8 cellular contexts compared by ENCODE assay signal in genomic region chr1:206205569-206205968, GRCh38. TPM values are rescaled to one million over a fixed set of nuclear protein-coding genes. Genes with fewer than 3 reads are reported as not detected.
A peak's percentile ranks its signal among the peaks of the same experiment; 100 is the strongest.
DNase-seq lines count a peak whose midpoint lies in the region; ATAC-seq and TF ChIP-seq lines count a peak whose summit lies in the region.
"Not testable (repeated sequence)": the region's sequence is repeated elsewhere in the genome, so short reads cannot be mapped to it uniquely, and the experiment has no call there.

No MANE protein-coding gene starts in this region.

- not testable (repeated sequence) for H3K4me1 ChIP-seq in Caco-2; PC-9 (replicated peaks; ENCODE audit: insufficient read depth); gastroesophageal sphincter; lower lobe of right lung; sigmoid colon; upper lobe of left lung

- not testable (repeated sequence) for BruUV-seq in Caco-2 (replicated peaks; lab: Mats Ljungman, UMichigan); PC-9 (replicated peaks; lab: Mats Ljungman, UMichigan)

- not testable (repeated sequence) for H3K27me3 ChIP-seq in Caco-2 (replicated peaks; ENCODE audit: control insufficient read depth, insufficient read depth, low read length); PC-9 (ENCODE audit: insufficient read depth, low read depth); gastroesophageal sphincter; lower lobe of right lung (ENCODE audit: low read depth); sigmoid colon; upper lobe of left lung

- TF ChIP-seq EP300 in gastroesophageal sphincter (IDR thresholded peaks at IDR 0.05); sigmoid colon (IDR thresholded peaks at IDR 0.05); upper lobe of left lung (IDR thresholded peaks at IDR 0.05): not testable (repeated sequence)

- H3K27ac ChIP-seq in PC-9, lower lobe of right lung: not testable (repeated sequence)
- H3K27ac ChIP-seq in gastroesophageal sphincter, result peak overlapping the region in 2 of 4 donors; percentile 10 to 46
- H3K27ac ChIP-seq in sigmoid colon, result peak overlapping the region in 1 of 4 donors; percentile 51
- H3K27ac ChIP-seq in upper lobe of left lung, result peak overlapping the region in 2 of 4 donors; percentile 43 to 44

- not testable (repeated sequence) for H4K20me1 ChIP-seq in PC-9 (ENCODE audit: insufficient read depth)

- not testable (repeated sequence) for ATAC-seq in gastroesophageal sphincter, lower lobe of right lung
- peak in 1 of 2 donors; percentile 0 for ATAC-seq in upper lobe of left lung (ENCODE audit: low FRiP score in 2 of 2)

- H3K36me3 Mint-ChIP-seq in Caco-2 (ENCODE audit: insufficient read depth, unreplicated experiment); brain: not testable (repeated sequence)

- peak overlapping the region; percentile 53 for H3K4me3 Mint-ChIP-seq in Caco-2 (ENCODE audit: unreplicated experiment)
- peak overlapping the region in 3 of 5 experiments; percentile 76 to 85 (median 84) for H3K4me3 Mint-ChIP-seq in brain

- POLR2A ChIA-PET in Caco-2 (lab: Charles Lee); PC-9 (lab: Charles Lee; ENCODE audit: unreplicated experiment): not testable (repeated sequence)

- not testable (repeated sequence) for TF ChIP-seq POLR2A in gastroesophageal sphincter (IDR thresholded peaks at IDR 0.05); sigmoid colon (IDR thresholded peaks at IDR 0.05); upper lobe of left lung (IDR thresholded peaks at IDR 0.05)

- not testable (repeated sequence) for H3K79me2 ChIP-seq in PC-9 (ENCODE audit: low read depth)

- H3K4me2 ChIP-seq in PC-9, result peak overlapping the region; percentile 66

- H3K27me3 Mint-ChIP-seq in Caco-2 (ENCODE audit: insufficient read depth, unreplicated experiment); brain: not testable (repeated sequence)

- not testable (repeated sequence) for H3F3A ChIP-seq in PC-9 (ENCODE audit: insufficient read depth, low read depth)

- no CpG with 5 or more reads among the region's 31 CpGs for WGBS in gastroesophageal sphincter (ENCODE audit: low coverage in 1 of 2), 2 donors
- WGBS in sigmoid colon, 2 donors, result 1 to 2% methylated on average over 19 to 20 of the region's 31 CpGs
- WGBS in upper lobe of left lung, 2 donors, result no CpG with 5 or more reads among the region's 31 CpGs

- TF ChIP-seq CTCF in Caco-2 (IDR thresholded peaks at IDR 0.05; ENCODE audit: insufficient read depth in 1 of 2, low read depth in 1 of 2, low read length in 1 of 2, severe bottlenecking in 1 of 2, unreplicated experiment in 1 of 2); PC-9 (conservative IDR thresholded peaks at IDR 0.05); brain (conservative IDR thresholded peaks at IDR 0.05); gastroesophageal sphincter (IDR thresholded peaks at IDR 0.05); lower lobe of right lung (IDR thresholded peaks at IDR 0.05); sigmoid colon (IDR thresholded peaks at IDR 0.05); upper lobe of left lung (IDR thresholded peaks at IDR 0.05): not testable (repeated sequence)

- H3K9me3 ChIP-seq in Caco-2; PC-9 (ENCODE audit: insufficient read depth, low read depth); gastroesophageal sphincter; lower lobe of right lung; sigmoid colon; upper lobe of left lung: not testable (repeated sequence)

- not testable (repeated sequence) for H2AFZ ChIP-seq in PC-9

- not testable (repeated sequence) for H3K9me3 Mint-ChIP-seq in Caco-2 (ENCODE audit: unreplicated experiment); brain

- peak in 1 of 2 experiments; percentile 9 for DNase-seq in Caco-2
- DNase-seq in PC-9, lower lobe of right lung, sigmoid colon: not testable (repeated sequence)
- peak; percentile 54 for DNase-seq in activated CD8-positive, alpha-beta memory T cell treated with anti-CD3 and anti-CD28 coated beads, Interleukin-2, amount 50 U/mL, for 48 hours
- peak; percentile 20 to 86 for DNase-seq in upper lobe of left lung

- CTCF ChIA-PET in Caco-2 (lab: Charles Lee); PC-9 (lab: Charles Lee): not testable (repeated sequence)

- H3K27ac Mint-ChIP-seq in Caco-2 (ENCODE audit: unreplicated experiment); brain: not testable (repeated sequence)

- intact Hi-C loops in Caco-2 (cut with micrococcal nuclease; ENCODE audit: unreplicated experiment); PC-9 (cut with micrococcal nuclease; ENCODE audit: unreplicated experiment); lower lobe of right lung (cut with DNase I); sigmoid colon (cut with DNase I): not testable (repeated sequence)

- not testable (repeated sequence) for H3K4me1 Mint-ChIP-seq in Caco-2 (ENCODE audit: low read depth, unreplicated experiment); brain

- not testable (repeated sequence) for H3K36me3 ChIP-seq in Caco-2 (ENCODE audit: control insufficient read depth, insufficient read depth, low read length); PC-9 (ENCODE audit: low read depth); gastroesophageal sphincter; lower lobe of right lung; sigmoid colon; upper lobe of left lung

- H3K9me2 ChIP-seq in PC-9 (ENCODE audit: insufficient read depth), result not testable (repeated sequence)

- H3K4me3 ChIP-seq in Caco-2 (ENCODE audit: low read depth, low read length) (peak overlapping the region; percentile 19; the same call in 1 of the 2 replicates), PC-9 (peak overlapping the region; percentile 49; the same call in 1 of the 2 replicates), gastroesophageal sphincter (peak overlapping the region; percentile 37 to 43), lower lobe of right lung (peak overlapping the region; percentile 41), sigmoid colon (peak overlapping the region; percentile 19 to 40 (median 30)), upper lobe of left lung (peak overlapping the region in 3 of 4 donors; percentile 31 to 41 (median 36))

RNA-seq across cellular contexts. Expression of gene SRGAP2, which starts 2.2 kb away (rescaled TPM):
- total RNA-seq in Caco-2 (2022) (23.7 and 29.1 TPM in 2 replicates), PC-9 (2021) (130 and 135 TPM in 2 replicates), gastroesophageal sphincter (10 to 100 TPM; 19.1 to 55.8 (median 43.5) TPM), lower lobe of right lung (70.2 TPM), sigmoid colon (10 to 100 TPM; 27.8 to 60.4 (median 32.5) TPM), upper lobe of left lung (100 to 1,000 TPM in 2 of 6 donors, 10 to 100 TPM in 4; 43.8 to 111 (median 66.2) TPM)
- polyA plus RNA-seq in brain (ENCODE audit: insufficient read depth, low read depth, low replicate concordance) (47.6 TPM), sigmoid colon (10 to 100 TPM in 1 of 3 donors, 1 to 10 TPM in 2; 1.6 to 17.0 (median 3.6) TPM)

RNA-seq across cellular contexts. Expression of gene FAM72A, which starts 2.9 kb away (rescaled TPM):
- total RNA-seq in Caco-2 (2022), result 12.1 and 12.3 TPM in 2 replicates
- 13.2 and 20.0 TPM in 2 replicates for total RNA-seq in PC-9 (2021)
- 10.6 TPM for polyA plus RNA-seq in brain (ENCODE audit: insufficient read depth, low read depth, low replicate concordance)
- total RNA-seq in gastroesophageal sphincter, result 1 to 10 TPM; 1.1 to 3.1 (median 2.6) TPM
- total RNA-seq in lower lobe of right lung, result 5.2 TPM
- under 1 TPM in 3 of 4 donors, not detected in 1; 0.71 to 0.95 (median 0.83) TPM for total RNA-seq in sigmoid colon
- 1 to 10 TPM in 2 of 3 donors, under 1 TPM in 1; 0.92 to 4.9 (median 1.8) TPM for polyA plus RNA-seq in sigmoid colon
- 1 to 10 TPM in 3 of 6 donors, under 1 TPM in 2, not detected in 1; 0.89 to 6.6 (median 3.3) TPM for total RNA-seq in upper lobe of left lung
